Comparison of ENCODE assay signal across 10 cellular contexts in the genomic region with DNA sequence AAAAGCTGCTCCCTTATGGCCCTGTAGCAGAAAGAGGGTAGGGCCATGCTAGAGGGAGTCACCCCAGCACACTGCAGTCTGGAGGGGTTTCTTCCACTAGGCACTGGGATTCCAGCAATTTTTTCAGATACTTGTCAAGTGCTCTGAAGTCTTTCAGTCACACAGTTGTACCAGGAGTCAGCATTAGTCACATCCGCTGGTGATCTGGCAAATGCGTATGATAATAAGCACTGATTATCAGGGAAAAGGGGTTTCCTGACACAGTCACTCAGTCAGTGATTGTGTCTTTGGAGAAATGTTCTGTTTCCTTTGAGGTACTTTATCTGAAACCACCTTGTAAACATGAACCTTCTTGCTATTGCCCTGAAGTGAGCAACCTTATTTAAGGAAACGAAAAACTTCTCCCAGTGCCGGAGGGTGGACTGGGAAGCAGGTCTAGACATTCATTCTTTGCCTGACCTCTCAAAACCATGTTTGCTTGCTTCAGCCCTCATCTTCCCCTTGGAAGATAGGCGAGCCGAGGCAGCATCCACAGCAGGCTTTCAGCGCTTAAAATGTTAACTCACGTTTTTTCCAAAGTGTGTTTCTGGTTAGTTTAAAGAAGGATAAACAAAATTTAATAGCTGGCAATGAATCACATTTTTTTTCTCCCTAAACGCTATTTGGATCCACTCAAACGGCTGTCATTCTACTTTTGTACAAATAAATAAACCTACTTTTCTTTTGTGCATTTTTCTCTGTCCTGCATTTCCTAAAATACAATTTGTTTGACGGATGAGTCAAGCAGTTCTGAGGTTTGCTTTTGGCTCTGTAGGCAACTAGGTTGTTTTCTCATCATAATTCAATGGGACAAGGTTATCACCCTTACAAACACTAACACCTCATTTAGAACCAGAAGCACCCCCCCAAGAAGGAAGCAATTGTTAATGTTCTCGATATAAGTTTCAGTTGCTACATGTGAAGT.
DNase-seq lines count a peak whose midpoint lies in the region; ATAC-seq, FAIRE-seq and TF ChIP-seq lines count a peak whose summit lies in the region.
"Had no signal": no experiment of that assay in that cellular context is flagged by ENCODE, and none has a peak within 500 bp of the region (broad histone marks: within the 10 kb centered on the region; RNA-seq: fewer than 3 reads in every experiment).

No MANE protein-coding gene starts in this region.

- peak overlapping the region in 1 of 4 experiments; percentile 10 for H3K4me3 ChIP-seq in fibroblast of lung (replicated peaks in 1 of 4; ENCODE audit: control extremely low read depth in 1 of 4, insufficient read depth in 1 of 4, low read depth in 3 of 4, low read length in 4 of 4)
- H3K4me3 ChIP-seq in skeletal muscle cell (ENCODE audit: low read depth, low read length): peak overlapping the region; percentile 8

- H3K36me3 ChIP-seq in fibroblast of lung (ENCODE audit: control insufficient read depth, insufficient read depth, low read length): no peaks in the 10 kb centered on the region
- H3K36me3 ChIP-seq: neutrophil had no signal

- H3K4me2 ChIP-seq in fibroblast of lung (ENCODE audit: extremely low read depth, insufficient read depth, low read length): peak overlapping the region; percentile 82

- no peak for TF ChIP-seq POLR2A in H54 (IDR thresholded peaks at IDR 0.05; ENCODE audit: low read depth, low read length)

- H3K27me3 ChIP-seq in fibroblast of lung (ENCODE audit: control insufficient read depth, insufficient read depth, low read length): no peaks in the 10 kb centered on the region

- intact Hi-C loops in posterior cingulate gyrus (cut with DNase I): no loop called here

- no peaks in the 10 kb centered on the region for H3K9me3 ChIP-seq in fibroblast of lung (ENCODE audit: control insufficient read depth, insufficient read depth, low read depth, low read length)
- H3K9me3 ChIP-seq: neutrophil had no signal

- DNase-seq in H54 (ENCODE audit: insufficient read length, low spot score) (peak; percentile 70), SK-MEL-5 (ENCODE audit: low read depth, low spot score) (peak; percentile 14), fibroblast of lung (ENCODE audit: low read depth in 2 of 2) (peak; percentile 96 to 97), skeletal muscle cell (ENCODE audit: low read depth) (peak; percentile 89), SIG-M5 (lab: John Stamatoyannopoulos, UW) (no peak), posterior cingulate gyrus (no peak), SHP77 (lab: John Stamatoyannopoulos, UW) (no peak)

- TF ChIP-seq CTCF in fibroblast of lung (conservative IDR thresholded peaks at IDR 0.05 in 1 of 2, IDR thresholded peaks at IDR 0.05 in 1 of 2; ENCODE audit: low read depth in 1 of 2, low read length in 2 of 2): no peak

- no peaks in the 10 kb centered on the region for H4K20me1 ChIP-seq in fibroblast of lung (ENCODE audit: control insufficient read depth, extremely low read depth, insufficient read depth, low read length)

- FAIRE-seq in H54 (lab: Jason Lieb, UNC): peak; percentile 52
- FAIRE-seq: G401.6 had no signal

- no peaks in the 10 kb centered on the region for H3K79me2 ChIP-seq in fibroblast of lung (ENCODE audit: control insufficient read depth, insufficient read depth, low read length)

- no peak for ATAC-seq in GM21528 (IDR thresholded peaks at IDR 0.05; ENCODE audit: low FRiP score, unreplicated experiment)

- H2AFZ ChIP-seq in fibroblast of lung (ENCODE audit: low read length): no peak overlapping the region

- H3K27ac ChIP-seq in fibroblast of lung (ENCODE audit: insufficient read depth, low read length): peak overlapping the region; percentile 91
- H3K27ac ChIP-seq: neutrophil had no signal

- H3K4me1 ChIP-seq in fibroblast of lung (ENCODE audit: control insufficient read depth, extremely low read depth, insufficient read depth, low read length): peaks cover 26% of the 10 kb centered on the region

- in situ Hi-C loops in SK-MEL-5 (cut with HindIII; ENCODE audit: low pct_unique_long_range_greater_than_20kb, low sequenced_read_pairs): no loop called here

- H3K9ac ChIP-seq in fibroblast of lung (ENCODE audit: insufficient read depth, low read length): no peak overlapping the region

Comparison
In these comparisons a context has a peak if more than half of its experiments do, and no peak if none do; other contexts are left out.
1. DNase-seq: peak in H54 (single experiment), SK-MEL-5 (single experiment), fibroblast of lung (2 of 2) and skeletal muscle cell (single experiment); none in SIG-M5 (single experiment), posterior cingulate gyrus (0 of 10) and SHP77 (0 of 2).